In genomic region chr5:155700333-155700732, GRCh38 we compare ENCODE assay signal across 12 cellular contexts.
A peak's percentile ranks its signal among the peaks of the same experiment; 100 is the strongest.
DNase-seq lines count a peak whose midpoint lies in the region; ATAC-seq and TF ChIP-seq lines count a peak whose summit lies in the region.
"Had no signal": no experiment of that assay in that cellular context is flagged by ENCODE, and none has a peak within 500 bp of the region (broad histone marks: within the 10 kb centered on the region; RNA-seq: fewer than 3 reads in every experiment).

No MANE protein-coding gene starts in this region.

- H3K4me1 Mint-ChIP-seq in immature natural killer cell, result peaks cover 0 to 1% of the 10 kb centered on the region in 2 donors
- H3K4me1 Mint-ChIP-seq: IgD-negative memory B cell had no signal

- H3K27ac Mint-ChIP-seq in immature natural killer cell, result no peak overlapping the region
- H3K27ac Mint-ChIP-seq: activated T-cell treated with anti-CD3 and anti-CD28 coated beads, Interleukin-2, amount 50 U/mL, for 72 hours; IgD-negative memory B cell had no signal

- H3K27me3 Mint-ChIP-seq in immature natural killer cell (ENCODE audit: low read depth in 3 of 3), result no peaks in the 10 kb centered on the region
- H3K27me3 Mint-ChIP-seq: IgD-negative memory B cell had no signal

- in situ Hi-C loops in SK-MEL-5 (cut with HindIII; ENCODE audit: low pct_unique_long_range_greater_than_20kb, low sequenced_read_pairs), result no loop called here

- H3K4me3 ChIP-seq in GM12865 (ENCODE audit: low read depth, low read length), result no peak overlapping the region
- H3K4me3 ChIP-seq: psoas muscle had no signal

- no peaks in the 10 kb centered on the region for H3K9me3 Mint-ChIP-seq in immature natural killer cell
- H3K9me3 Mint-ChIP-seq: activated T-cell treated with anti-CD3 and anti-CD28 coated beads, Interleukin-2, amount 50 U/mL, for 72 hours; IgD-negative memory B cell had no signal

- H3K36me3 Mint-ChIP-seq in immature natural killer cell, result no peaks in the 10 kb centered on the region
- H3K36me3 Mint-ChIP-seq: IgD-negative memory B cell had no signal

- intact Hi-C loops in left cardiac atrium (cut with DNase I), result no loop called here

- ATAC-seq in left cardiac atrium (no peak), HG03108 (IDR thresholded peaks at IDR 0.05; ENCODE audit: unreplicated experiment) (no peak), GM18858 (IDR thresholded peaks at IDR 0.05; ENCODE audit: unreplicated experiment) (no peak), GM19351 (IDR thresholded peaks at IDR 0.05; ENCODE audit: unreplicated experiment) (no peak)
- ATAC-seq: activated T-cell treated with anti-CD3 and anti-CD28 coated beads, Interleukin-2, amount 50 U/mL, for 72 hours had no signal

- peak; percentile 24 for TF ChIP-seq CTCF in GM12865 (IDR thresholded peaks at IDR 0.05; ENCODE audit: insufficient read depth, low read depth, low read length, missing control alignments)

- DNase-seq in Ammon's horn (ENCODE audit: low spot score) (peak; percentile 9), GM12865 (ENCODE audit: low read depth) (peak; percentile 5), SK-MEL-5 (ENCODE audit: low read depth, low spot score) (peak; percentile 38), immature natural killer cell (peak; percentile 16 to 60 (median 19)), left cardiac atrium (no peak)
- DNase-seq: activated T-cell treated with anti-CD3 and anti-CD28 coated beads, Interleukin-2, amount 50 U/mL, for 72 hours; psoas muscle; stimulated activated CD4-positive, alpha-beta T cell treated with anti-CD3 and anti-CD28 coated beads, Interleukin-4, amount 100 ng/mL, for 24 hours had no signal

- no peak overlapping the region for H3K4me3 Mint-ChIP-seq in immature natural killer cell
- H3K4me3 Mint-ChIP-seq: activated T-cell treated with anti-CD3 and anti-CD28 coated beads, Interleukin-2, amount 50 U/mL, for 72 hours; IgD-negative memory B cell had no signal
